ENCODE assay signal across 8 cellular contexts in the genomic region with DNA sequence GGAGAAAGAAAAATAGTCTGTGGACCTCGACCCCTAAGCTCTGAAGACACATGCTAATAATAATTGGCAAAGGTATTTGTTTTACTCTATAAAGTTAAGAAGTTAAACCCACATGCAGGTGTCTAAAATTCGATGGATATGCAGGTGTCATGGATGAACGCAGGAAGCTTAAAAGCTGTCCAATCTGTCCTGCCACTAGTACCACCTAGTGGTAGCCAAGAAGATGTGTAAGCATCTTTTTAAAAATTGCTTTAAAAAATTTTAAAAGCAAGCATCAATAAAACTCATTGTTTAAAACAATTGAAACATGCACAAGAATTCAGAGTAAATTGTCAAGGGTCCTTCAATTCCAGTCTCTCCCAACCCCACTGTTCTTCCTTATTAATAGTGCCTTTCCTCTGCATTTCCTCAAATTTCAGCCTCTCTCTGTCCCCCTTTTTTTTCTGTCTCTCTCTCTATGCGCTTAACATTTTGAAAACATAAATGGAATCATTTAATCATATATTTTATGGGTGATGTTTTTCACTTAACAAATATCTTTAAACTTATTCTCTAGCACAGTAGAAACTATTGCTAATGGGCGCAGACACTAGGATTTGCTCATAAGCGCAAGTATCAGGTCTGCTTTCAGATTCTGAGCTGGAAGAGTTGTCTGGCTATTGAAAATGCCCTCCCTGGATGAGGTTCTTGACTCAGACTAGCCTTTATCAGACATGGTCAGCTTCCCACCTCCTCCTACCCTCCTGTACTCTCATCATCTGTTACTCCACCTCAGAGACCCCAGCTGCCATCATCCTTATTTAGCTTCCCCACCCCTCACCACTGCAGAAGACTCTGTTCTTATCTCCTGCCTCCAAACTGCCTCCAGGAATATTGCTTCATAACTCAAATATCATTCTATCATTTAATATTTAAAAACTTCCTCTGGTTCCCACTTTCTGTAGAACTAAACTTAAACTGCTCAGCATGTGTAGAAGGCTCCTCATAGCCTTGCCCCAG. TPM values are rescaled to one million over a fixed set of nuclear protein-coding genes. Genes with fewer than 3 reads are reported as not detected.
DNase-seq lines count a peak whose midpoint lies in the region; ATAC-seq lines count a peak whose summit lies in the region.

No MANE protein-coding gene starts in this region.

- no peak overlapping the region for H2BK12ac ChIP-seq in mesenchymal stem cell (ENCODE audit: low read length in 2 of 2)

- no peaks in the 10 kb centered on the region for H3K4me1 Mint-ChIP-seq in central memory CD8-positive, alpha-beta T cell

- H3K14ac ChIP-seq in mesenchymal stem cell (ENCODE audit: low read length in 2 of 2): no peak overlapping the region

- no peak overlapping the region for H2AK5ac ChIP-seq in mesenchymal stem cell (ENCODE audit: low read length, severe bottlenecking)

- 48% methylated on average over 4 of the region's 6 CpGs for WGBS in mesenchymal stem cell

- no peak overlapping the region for H3K27ac ChIP-seq in mesenchymal stem cell (ENCODE audit: low read length, poor library complexity, severe bottlenecking)

- H3K4ac ChIP-seq in mesenchymal stem cell (ENCODE audit: low read depth in 1 of 2, low read length in 2 of 2): no peak overlapping the region

- no peak overlapping the region for H4K91ac ChIP-seq in mesenchymal stem cell (ENCODE audit: low read length)

- ATAC-seq in GM21423 (IDR thresholded peaks at IDR 0.05; ENCODE audit: unreplicated experiment) (peak; percentile 53), GM21515 (IDR thresholded peaks at IDR 0.05; ENCODE audit: unreplicated experiment) (no peak), GM21528 (IDR thresholded peaks at IDR 0.05; ENCODE audit: low FRiP score, unreplicated experiment) (no peak)
- peak; percentile 40 for ATAC-seq in central memory CD8-positive, alpha-beta T cell (replicated peaks; ENCODE audit: extremely low read depth, poor library complexity, severe bottlenecking)

- H3K27me3 ChIP-seq in mesenchymal stem cell (ENCODE audit: control insufficient read depth in 1 of 2, insufficient read depth in 1 of 2, low read length in 2 of 2): no peaks in the 10 kb centered on the region

- H3K79me1 ChIP-seq in mesenchymal stem cell (replicated peaks; ENCODE audit: low read length, poor library complexity, severe bottlenecking): no peaks in the 10 kb centered on the region

- no peaks in the 10 kb centered on the region for H3K9me3 Mint-ChIP-seq in central memory CD8-positive, alpha-beta T cell

- H3K9me3 ChIP-seq in mesenchymal stem cell (ENCODE audit: control insufficient read depth, low read length): no peaks in the 10 kb centered on the region

- H2AFZ ChIP-seq in mesenchymal stem cell (ENCODE audit: low read depth, low read length): no peak overlapping the region

- no peaks in the 10 kb centered on the region for H3K4me1 ChIP-seq in mesenchymal stem cell (ENCODE audit: control insufficient read depth, insufficient read depth, low read depth, low read length)

- H3K27ac Mint-ChIP-seq in central memory CD8-positive, alpha-beta T cell (ENCODE audit: low read depth): no peak overlapping the region

- H3K27me3 Mint-ChIP-seq in central memory CD8-positive, alpha-beta T cell: peaks cover 18% of the 10 kb centered on the region

- H4K8ac ChIP-seq in mesenchymal stem cell (ENCODE audit: low read length): no peak overlapping the region

- H3K36me3 Mint-ChIP-seq in central memory CD8-positive, alpha-beta T cell (ENCODE audit: insufficient read depth): no peaks in the 10 kb centered on the region

- no peak overlapping the region for H3K4me3 Mint-ChIP-seq in central memory CD8-positive, alpha-beta T cell

- peak overlapping the region; percentile 35 for H3K9ac ChIP-seq in mesenchymal stem cell (ENCODE audit: low read length)

- no peak overlapping the region for H2BK5ac ChIP-seq in mesenchymal stem cell (ENCODE audit: low read depth, low read length, poor library complexity, severe bottlenecking)

- H3K4me3 ChIP-seq in mesenchymal stem cell (ENCODE audit: insufficient read depth in 1 of 2, low read depth in 1 of 2, low read length in 2 of 2): no peak overlapping the region

- H2BK120ac ChIP-seq in mesenchymal stem cell (ENCODE audit: low read depth, low read length): no peak overlapping the region

- H3K23ac ChIP-seq in mesenchymal stem cell (ENCODE audit: low read length in 2 of 2): no peak overlapping the region

- H3K36me3 ChIP-seq in mesenchymal stem cell (ENCODE audit: control insufficient read depth in 1 of 2, insufficient read depth in 2 of 2, low read depth in 1 of 2, low read length in 2 of 2): no peaks in the 10 kb centered on the region

- H3K4me2 ChIP-seq in mesenchymal stem cell (ENCODE audit: low read length, poor library complexity, severe bottlenecking): no peak overlapping the region

- no peak overlapping the region for H2BK15ac ChIP-seq in mesenchymal stem cell (ENCODE audit: low read depth, poor library complexity, severe bottlenecking)

- H3K18ac ChIP-seq in mesenchymal stem cell (ENCODE audit: low read depth in 1 of 2, low read length in 2 of 2): no peak overlapping the region

- DNase-seq in NCI-H2196 (lab: John Stamatoyannopoulos, UW; ENCODE audit: unreplicated experiment) (peak; percentile 2), NCI-H2196 treated with DMSO at 0.1 percent for 48 hours (lab: John Stamatoyannopoulos, UW; ENCODE audit: unreplicated experiment) (no peak), NCI-H82 treated with DMSO at 0.1 percent for 48 hours (lab: John Stamatoyannopoulos, UW; ENCODE audit: unreplicated experiment) (peak; percentile 9), mesenchymal stem cell (peak; percentile 54)
- DNase-seq in central memory CD8-positive, alpha-beta T cell (ENCODE audit: low spot score in 2 of 2): no peak

RNA-seq across cellular contexts. Expression of gene PPP3R1, which starts 30.8 kb away (rescaled TPM):
- 28.6 TPM for polyA plus RNA-seq in mesenchymal stem cell (2013, experiment 1 of 2)
- 29.2 TPM for polyA plus RNA-seq in mesenchymal stem cell (2013, experiment 2 of 2)

RNA-seq across cellular contexts. Expression of gene CNRIP1, which starts 36.6 kb away (rescaled TPM):
- 24.4 TPM for polyA plus RNA-seq in mesenchymal stem cell (2013, experiment 1 of 2)
- polyA plus RNA-seq in mesenchymal stem cell (2013, experiment 2 of 2): 24.5 TPM

Comparison
In these comparisons a context has a peak if more than half of its experiments do, and no peak if none do; other contexts are left out.
1. DNase-seq: peak in NCI-H2196 (single experiment), NCI-H82 treated with DMSO at 0.1 percent for 48 hours (single experiment) and mesenchymal stem cell (single experiment); none in NCI-H2196 treated with DMSO at 0.1 percent for 48 hours (single experiment) and central memory CD8-positive, alpha-beta T cell (0 of 2).
2. ATAC-seq: peak in GM21423 (single experiment) and central memory CD8-positive, alpha-beta T cell (single experiment); none in GM21515 (single experiment) and GM21528 (single experiment).